Comparison of ENCODE assay signal across 14 cellular contexts in genomic region chr12:89821901-89822300, GRCh38.
DNase-seq lines count a peak whose midpoint lies in the region; ATAC-seq, FAIRE-seq and TF ChIP-seq lines count a peak whose summit lies in the region.
"Had no signal": no experiment of that assay in that cellular context is flagged by ENCODE, and none has a peak within 500 bp of the region (broad histone marks: within the 10 kb centered on the region; RNA-seq: fewer than 3 reads in every experiment).

No MANE protein-coding gene starts in this region.

- H3K9me3 ChIP-seq in Peyer's patch = no peaks in the 10 kb centered on the region
- H3K9me3 ChIP-seq: uterus had no signal

- H3K4me1 ChIP-seq in Peyer's patch = no peaks in the 10 kb centered on the region
- H3K4me1 ChIP-seq: uterus had no signal

- DNase-seq in GM18507 (ENCODE audit: extremely low spot score, insufficient read length, low read depth) (no peak), epithelial cell of esophagus (ENCODE audit: low read depth) (peak; percentile 61), RKO (ENCODE audit: low spot score) (no peak), Peyer's patch (no peak), T-helper 1 cell (no peak)
- DNase-seq in activated CD4-positive, alpha-beta T cell treated with anti-CD3 and anti-CD28 coated beads for 48 hours = no peak
- DNase-seq: HCEC 1CT, natural killer cell, NCI-H1694, uterus had no signal

- TF ChIP-seq POLR2A in Peyer's patch (IDR thresholded peaks at IDR 0.05) = no peak

- H3K27me3 ChIP-seq in Peyer's patch = no peaks in the 10 kb centered on the region
- H3K27me3 ChIP-seq: uterus had no signal

- ATAC-seq in GM21423 (IDR thresholded peaks at IDR 0.05; ENCODE audit: unreplicated experiment) = peak; percentile 63
- peak; percentile 59 for ATAC-seq in HG03135 (IDR thresholded peaks at IDR 0.05; ENCODE audit: unreplicated experiment)
- ATAC-seq: natural killer cell had no signal

- peak; percentile 39 for FAIRE-seq in GM18507 (lab: Jason Lieb, UNC)

- H3K4me3 ChIP-seq in epithelial cell of esophagus (ENCODE audit: low read length) (no peak overlapping the region), Peyer's patch (no peak overlapping the region)
- H3K4me3 ChIP-seq: smooth muscle cell, uterus had no signal

- no peaks in the 10 kb centered on the region for H3K36me3 ChIP-seq in Peyer's patch
- H3K36me3 ChIP-seq: uterus had no signal

- no peak overlapping the region for H3K27ac ChIP-seq in Peyer's patch
- H3K27ac ChIP-seq: C4-2B, uterus had no signal

- TF ChIP-seq CTCF in epithelial cell of esophagus (IDR thresholded peaks at IDR 0.05; ENCODE audit: insufficient read depth, low read depth, low read length, missing control alignments) (no peak), Peyer's patch (IDR thresholded peaks at IDR 0.05) (no peak)
